Comparison of ENCODE assay signal across 19 cellular contexts in the genomic region with DNA sequence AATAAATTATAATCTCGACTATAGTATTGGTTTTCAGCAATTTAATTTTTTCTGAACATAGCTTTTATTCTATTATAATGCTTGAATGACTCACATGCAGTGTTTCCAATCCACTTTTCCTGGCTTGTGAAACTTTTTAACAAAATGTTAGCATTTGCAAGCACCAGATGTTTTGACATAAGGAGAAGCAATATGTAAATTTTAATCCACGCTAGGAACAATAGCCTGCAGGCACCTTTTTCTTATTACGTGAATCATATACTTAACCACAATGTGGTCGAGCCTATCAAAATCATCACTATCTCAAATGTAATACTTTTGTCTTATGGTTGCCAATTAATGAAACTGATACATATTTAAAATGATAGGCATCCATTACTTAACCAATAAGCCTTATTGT.
"Had no signal": no experiment of that assay in that cellular context is flagged by ENCODE, and none has a peak within 500 bp of the region (broad histone marks: within the 10 kb centered on the region; RNA-seq: fewer than 3 reads in every experiment).

No MANE protein-coding gene starts in this region.

- H3K4me2 ChIP-seq: hepatocyte, smooth muscle cell had no signal

- H3K79me2 ChIP-seq: hepatocyte had no signal

- H3K4me3 ChIP-seq: hepatocyte, lower lobe of right lung, pancreas, smooth muscle cell, upper lobe of right lung had no signal

- H3K4me1 ChIP-seq: lower lobe of right lung, upper lobe of right lung had no signal

- H2AFZ ChIP-seq: hepatocyte had no signal

- H3K27me3 ChIP-seq: hepatocyte, neutrophil, pancreas, upper lobe of right lung had no signal

- H3K9me3 ChIP-seq: lower lobe of right lung, neutrophil, pancreas, upper lobe of right lung had no signal

- H3K27ac ChIP-seq: hepatocyte, lower lobe of right lung, neutrophil, pancreas, upper lobe of right lung, VCaP had no signal

- ATAC-seq: activated T-cell treated with anti-CD3 and anti-CD28 coated beads, Interleukin-2, amount 50 U/mL, for 72 hours; lower lobe of right lung; natural killer cell treated with Interleukin-12 subunit alpha and Interleukin-12 subunit beta and Interleukin-15 and Interleukin-18, amount 100 ng/mL, for 72 hours; sciatic nerve; upper lobe of right lung had no signal

- DNase-seq: activated CD4-positive, alpha-beta T cell treated with anti-CD3 and anti-CD28 coated beads for 1 hour; activated CD8-positive, alpha-beta memory T cell treated with anti-CD3 and anti-CD28 coated beads for 24 hours; activated CD8-positive, alpha-beta memory T cell treated with anti-CD3 and anti-CD28 coated beads, Interleukin-2, amount 50 U/mL, for 48 hours; activated effector memory CD4-positive, alpha-beta T cell treated with anti-CD3 and anti-CD28 coated beads, Interleukin-2, amount 50 U/mL, for 16 hours; activated naive CD4-positive, alpha-beta T cell treated with anti-CD3 and anti-CD28 coated beads, Interleukin-2, amount 50 U/mL, for 16 hours; activated T-cell treated with anti-CD3 and anti-CD28 coated beads, Interleukin-2, amount 50 U/mL, for 72 hours; caudate nucleus; endodermal cell; lower lobe of right lung; pancreas; stimulated activated naive CD4-positive, alpha-beta T cell; T-helper 2 cell; upper lobe of right lung had no signal

- H3K36me3 ChIP-seq: lower lobe of right lung, pancreas, upper lobe of right lung had no signal
